13 cellular contexts compared by ENCODE assay signal in the genomic region with DNA sequence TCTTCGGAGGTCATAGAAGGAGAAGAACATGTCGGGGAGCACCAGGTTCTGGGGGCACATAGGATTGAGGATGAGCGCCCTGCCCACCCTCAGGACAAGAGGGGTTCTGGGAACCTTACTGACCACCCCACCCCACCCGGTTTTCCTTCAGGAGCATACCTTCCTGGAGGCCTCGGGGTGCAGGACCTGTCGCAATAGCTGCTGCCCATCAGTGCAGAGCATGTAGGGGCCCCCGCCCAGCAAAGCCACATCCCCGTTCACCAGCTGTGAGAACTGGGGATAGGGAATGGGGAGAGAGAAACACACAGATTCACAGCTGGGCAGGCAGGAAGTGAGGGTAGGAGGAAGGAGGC. TPM values are rescaled to one million over a fixed set of nuclear protein-coding genes. Genes with fewer than 3 reads are reported as not detected.
DNase-seq lines count a peak whose midpoint lies in the region; ATAC-seq and TF ChIP-seq lines count a peak whose summit lies in the region.
"Had no signal": no experiment of that assay in that cellular context is flagged by ENCODE, and none has a peak within 500 bp of the region (broad histone marks: within the 10 kb centered on the region; RNA-seq: fewer than 3 reads in every experiment).

No MANE protein-coding gene starts in this region.

- H2AFZ ChIP-seq in hepatocyte, result no peak overlapping the region

- no peaks in the 10 kb centered on the region for H3K9me3 ChIP-seq in CD4-positive, alpha-beta memory T cell (ENCODE audit: control insufficient read depth in 1 of 2, low read length in 2 of 2)
- no peaks in the 10 kb centered on the region for H3K9me3 ChIP-seq in hepatocyte (ENCODE audit: low read depth)
- H3K9me3 ChIP-seq: neutrophil had no signal

- intact Hi-C loops in CD4-positive, alpha-beta memory T cell (cut with micrococcal nuclease), result no loop called here

- no peak overlapping the region for H3K4me3 ChIP-seq in CD4-positive, alpha-beta memory T cell (ENCODE audit: low read length in 2 of 2)
- H3K4me3 ChIP-seq in hepatocyte, result no peak overlapping the region

- peaks cover 0 to 7% (median 0%) of the 10 kb centered on the region in 8 donors for H3K9me3 Mint-ChIP-seq in CD4-positive, alpha-beta memory T cell
- peaks cover 2% of the 10 kb centered on the region for H3K9me3 Mint-ChIP-seq in progenitor cell of endocrine pancreas (ENCODE audit: low read depth)
- H3K9me3 Mint-ChIP-seq: activated naive CD8-positive, alpha-beta T cell treated with anti-CD3 and anti-CD28 coated beads, Interleukin-2, amount 50 U/mL, for 24 hours; dendritic cell treated with granulocyte-macrophage colony-stimulating factor and Interleukin-4, amounts not matched to agents 40 ng/mL and 50 ng/mL, for 4 days had no signal

- H3K36me3 Mint-ChIP-seq in CD4-positive, alpha-beta memory T cell, result peaks cover 0 to 12% of the 10 kb centered on the region in 2 donors
- H3K36me3 Mint-ChIP-seq in progenitor cell of endocrine pancreas (ENCODE audit: insufficient read depth), result peaks cover 17% of the 10 kb centered on the region

- H3K4me2 ChIP-seq in hepatocyte, result peak overlapping the region; percentile 85

- peaks cover 28% of the 10 kb centered on the region for H3K79me2 ChIP-seq in hepatocyte

- H3K4me1 ChIP-seq in CD4-positive, alpha-beta memory T cell (ENCODE audit: insufficient read depth, low read length), result peaks cover 21% of the 10 kb centered on the region
- peaks cover 22% of the 10 kb centered on the region for H3K4me1 ChIP-seq in hepatocyte (ENCODE audit: insufficient read depth)
- H3K4me1 ChIP-seq: foreskin keratinocyte had no signal

- peaks cover 16 to 48% (median 32%) of the 10 kb centered on the region in 4 donors for H3K4me1 Mint-ChIP-seq in CD4-positive, alpha-beta memory T cell
- peaks cover 28% of the 10 kb centered on the region for H3K4me1 Mint-ChIP-seq in progenitor cell of endocrine pancreas (ENCODE audit: low read depth)

- H3K27me3 Mint-ChIP-seq in CD4-positive, alpha-beta memory T cell, result no peaks in the 10 kb centered on the region
- H3K27me3 Mint-ChIP-seq in progenitor cell of endocrine pancreas, result no peaks in the 10 kb centered on the region
- H3K27me3 Mint-ChIP-seq: activated naive CD8-positive, alpha-beta T cell treated with anti-CD3 and anti-CD28 coated beads, Interleukin-2, amount 50 U/mL, for 24 hours had no signal

- 58% methylated on average over 8 of the region's 8 CpGs for WGBS in hepatocyte (ENCODE audit: low lambda C conversion rate, missing lambda C conversion rate)

- POLR2A ChIA-PET in CD4-positive, alpha-beta memory T cell (lab: Charles Lee; ENCODE audit: partially characterized antibody), result interaction anchor here (4.3 kb wide), 1 partner anchor 12 kb away, joined by 23 read pairs; the partner anchor contains the start of gene PLA2G15
- POLR2A ChIA-PET in RWPE1 (lab: Yijun Ruan, JAX; ENCODE audit: low non-redundant PET), result interaction anchor here (1.4 kb wide), 1 partner anchor 149 kb away, joined by 3 read pairs; the partner anchor contains the start of gene NFATC3

- no peak for TF ChIP-seq CTCF in RWPE1 (conservative IDR thresholded peaks at IDR 0.05; ENCODE audit: low read depth)
- no peak for TF ChIP-seq CTCF in hepatocyte (IDR thresholded peaks at IDR 0.05; ENCODE audit: poor library complexity)
- TF ChIP-seq CTCF in progenitor cell of endocrine pancreas (IDR thresholded peaks at IDR 0.05; ENCODE audit: unreplicated experiment), result no peak

- no peaks in the 10 kb centered on the region for H3K27me3 ChIP-seq in CD4-positive, alpha-beta memory T cell (ENCODE audit: insufficient read depth, low read length)
- no peaks in the 10 kb centered on the region for H3K27me3 ChIP-seq in hepatocyte
- H3K27me3 ChIP-seq: foreskin keratinocyte had no signal

- H3K36me3 ChIP-seq in CD4-positive, alpha-beta memory T cell (ENCODE audit: insufficient read depth, low read length), result peaks cover 11% of the 10 kb centered on the region
- H3K36me3 ChIP-seq in hepatocyte (replicated peaks; ENCODE audit: insufficient read depth, low read depth), result no peaks in the 10 kb centered on the region

- H3K9me2 ChIP-seq in hepatocyte (replicated peaks; ENCODE audit: insufficient read depth), result no peaks in the 10 kb centered on the region

- ATAC-seq in HG02678 (IDR thresholded peaks at IDR 0.05; ENCODE audit: unreplicated experiment), result no peak
- ATAC-seq: left cardiac atrium had no signal

- H3K4me3 Mint-ChIP-seq in CD4-positive, alpha-beta memory T cell, result no peak overlapping the region
- peak overlapping the region; percentile 87 for H3K4me3 Mint-ChIP-seq in progenitor cell of endocrine pancreas (ENCODE audit: low read depth)
- H3K4me3 Mint-ChIP-seq: activated naive CD8-positive, alpha-beta T cell treated with anti-CD3 and anti-CD28 coated beads, Interleukin-2, amount 50 U/mL, for 24 hours; dendritic cell treated with granulocyte-macrophage colony-stimulating factor and Interleukin-4, amounts not matched to agents 40 ng/mL and 50 ng/mL, for 4 days had no signal

- H3K27ac ChIP-seq in CD4-positive, alpha-beta memory T cell (ENCODE audit: low read depth, low read length), result no peak overlapping the region
- H3K27ac ChIP-seq in RWPE1 (peak overlapping the region; percentile 96), hepatocyte (peak overlapping the region; percentile 100)
- H3K27ac ChIP-seq: foreskin keratinocyte, neutrophil had no signal

- DNase-seq in CD4-positive, alpha-beta memory T cell, result no peak
- no peak for DNase-seq in RWPE1 (ENCODE audit: low spot score)
- no peak for DNase-seq in hepatocyte (ENCODE audit: low spot score)
- no peak for DNase-seq in progenitor cell of endocrine pancreas (ENCODE audit: low spot score, unreplicated experiment)
- DNase-seq in NCI-H2171 treated with DMSO at 0.1 percent for 48 hours (lab: John Stamatoyannopoulos, UW), result no peak
- no peak for DNase-seq in NCI-H1105 treated with DMSO at 0.1 percent for 48 hours (lab: John Stamatoyannopoulos, UW)
- DNase-seq in hepatic stellate cell (ENCODE audit: low spot score), result no peak
- DNase-seq: activated naive CD8-positive, alpha-beta T cell treated with anti-CD3 and anti-CD28 coated beads, Interleukin-2, amount 50 U/mL, for 24 hours; left cardiac atrium had no signal

- H4K20me1 ChIP-seq in hepatocyte (ENCODE audit: insufficient read depth, poor library complexity, severe bottlenecking), result peaks cover 9% of the 10 kb centered on the region

- peak overlapping the region in 6 of 7 donors; percentile 1 to 34 (median 9) for H3K27ac Mint-ChIP-seq in CD4-positive, alpha-beta memory T cell
- H3K27ac Mint-ChIP-seq in progenitor cell of endocrine pancreas, result peak overlapping the region; percentile 96
- H3K27ac Mint-ChIP-seq: dendritic cell treated with granulocyte-macrophage colony-stimulating factor and Interleukin-4, amounts not matched to agents 40 ng/mL and 50 ng/mL, for 4 days had no signal

- CTCF ChIA-PET in CD4-positive, alpha-beta memory T cell (lab: Charles Lee; ENCODE audit: partially characterized antibody), result interaction anchor here (0.7 kb wide), 1 partner anchor 567 kb away, joined by 3 read pairs; the partner anchor contains the start of genes C16orf86 and ENKD1
- CTCF ChIA-PET in RWPE1 (lab: Yijun Ruan, JAX), result no interaction called here

RNA-seq across cellular contexts. Expression of gene ESRP2, which starts 2.1 kb away (rescaled TPM):
- total RNA-seq in CD4-positive, alpha-beta memory T cell, result under 1 TPM; 0.14 to 0.26 TPM
- polyA plus RNA-seq in CD4-positive, alpha-beta memory T cell, result under 1 TPM in 1 of 2 donors, not detected in 1; 0.64 TPM
- total RNA-seq in hepatocyte (39.5 and 45.6 TPM in 2 replicates), progenitor cell of endocrine pancreas (82.3 and 88.6 TPM in 2 replicates)
- polyA plus RNA-seq in hepatocyte, result 45.6 and 52.4 TPM in 2 replicates

RNA-seq across cellular contexts. Expression of gene PLA2G15, which starts 11.4 kb away (rescaled TPM):
- total RNA-seq in CD4-positive, alpha-beta memory T cell, result 10 to 100 TPM; 12.0 to 13.3 TPM
- 10 to 100 TPM in 1 of 2 donors, 1 to 10 TPM in 1; 6.6 to 10.8 TPM for polyA plus RNA-seq in CD4-positive, alpha-beta memory T cell
- total RNA-seq in hepatocyte (24.2 and 34.8 TPM in 2 replicates), progenitor cell of endocrine pancreas (18.8 and 20.9 TPM in 2 replicates)
- 31.7 and 34.2 TPM in 2 replicates for polyA plus RNA-seq in hepatocyte

RNA-seq across cellular contexts. Expression of gene SLC7A6, which starts 30.5 kb away (rescaled TPM):
- 100 to 1,000 TPM; 190 to 194 TPM for total RNA-seq in CD4-positive, alpha-beta memory T cell
- 10 to 100 TPM; 14.4 to 21.1 TPM for polyA plus RNA-seq in CD4-positive, alpha-beta memory T cell
- total RNA-seq in hepatocyte (23.4 and 29.7 TPM in 2 replicates), progenitor cell of endocrine pancreas (11.3 and 11.6 TPM in 2 replicates)
- polyA plus RNA-seq in hepatocyte, result 20.5 and 23.1 TPM in 2 replicates

Comparison
In these comparisons a context has a peak if more than half of its experiments do, and no peak if none do; other contexts are left out.
1. RNA of gene ESRP2, which starts 2.1 kb away (total RNA-seq): 82.3 to 88.6 TPM in progenitor cell of endocrine pancreas and 39.5 to 45.6 TPM in hepatocyte; 0.14 to 0.26 TPM in CD4-positive, alpha-beta memory T cell; every median in the first group is over 10 times any median in the second.